In the genomic region with DNA sequence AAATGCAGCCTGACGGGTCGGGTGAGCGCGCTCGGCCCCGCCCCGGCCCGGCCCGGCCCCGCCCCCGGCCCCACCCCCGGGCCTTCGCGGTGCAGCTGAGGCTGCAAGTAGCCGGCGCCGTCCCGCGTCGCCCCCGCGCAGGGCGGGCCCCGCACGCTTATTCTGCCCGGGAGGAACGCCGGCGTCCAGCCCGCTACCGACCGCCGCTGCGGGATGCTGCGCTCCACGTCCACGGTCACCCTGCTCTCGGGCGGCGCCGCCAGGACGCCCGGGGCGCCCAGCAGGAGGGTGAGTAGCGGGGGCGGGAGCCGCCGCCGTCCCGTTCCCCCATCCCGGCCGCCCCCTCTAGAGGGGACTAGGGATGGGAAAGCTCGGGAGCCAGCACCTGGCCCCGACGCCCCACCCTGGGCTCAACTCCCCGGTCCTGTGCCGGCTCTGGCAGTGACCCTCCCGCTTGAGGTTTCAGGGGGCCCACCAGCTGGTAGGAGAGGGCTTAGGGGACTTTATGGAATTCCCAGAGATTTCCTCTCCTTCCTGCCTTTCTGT, we compare ENCODE assay signal across 8 cellular contexts. TPM values are rescaled to one million over a fixed set of nuclear protein-coding genes. Genes with fewer than 3 reads are reported as not detected.
A peak's percentile ranks its signal among the peaks of the same experiment; 100 is the strongest.
DNase-seq lines count a peak whose midpoint lies in the region; ATAC-seq, FAIRE-seq and TF ChIP-seq lines count a peak whose summit lies in the region.

A gene with protein sequence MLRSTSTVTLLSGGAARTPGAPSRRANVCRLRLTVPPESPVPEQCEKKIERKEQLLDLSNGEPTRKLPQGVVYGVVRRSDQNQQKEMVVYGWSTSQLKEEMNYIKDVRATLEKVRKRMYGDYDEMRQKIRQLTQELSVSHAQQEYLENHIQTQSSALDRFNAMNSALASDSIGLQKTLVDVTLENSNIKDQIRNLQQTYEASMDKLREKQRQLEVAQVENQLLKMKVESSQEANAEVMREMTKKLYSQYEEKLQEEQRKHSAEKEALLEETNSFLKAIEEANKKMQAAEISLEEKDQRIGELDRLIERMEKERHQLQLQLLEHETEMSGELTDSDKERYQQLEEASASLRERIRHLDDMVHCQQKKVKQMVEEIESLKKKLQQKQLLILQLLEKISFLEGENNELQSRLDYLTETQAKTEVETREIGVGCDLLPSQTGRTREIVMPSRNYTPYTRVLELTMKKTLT (plus strand): TSS at position 83 of the 546 bp plus-strand sequence. CDS start 131 bp downstream, at position 214.

- peaks cover 62% of the 10 kb centered on the region for H3K27me3 Mint-ChIP-seq in T-helper 1 cell treated with Interleukin-12 subunit alpha and Interleukin-12 subunit beta and Interleukin-4 antibody, amounts not matched to agents 30 μg/mL and 1 μg/mL, for 36 hours (ENCODE audit: low read depth)
- H3K27me3 Mint-ChIP-seq in brain (peaks cover 62% of the 10 kb centered on the region), immature natural killer cell (ENCODE audit: low read depth in 3 of 3) (peaks cover 12 to 20% (median 16%) of the 10 kb centered on the region in 3 donors)

- peaks cover 14% of the 10 kb centered on the region for H3K4me1 Mint-ChIP-seq in T-helper 1 cell treated with Interleukin-12 subunit alpha and Interleukin-12 subunit beta and Interleukin-4 antibody, amounts not matched to agents 30 μg/mL and 1 μg/mL, for 36 hours (ENCODE audit: low read depth)
- peaks cover 9% of the 10 kb centered on the region for H3K4me1 Mint-ChIP-seq in brain
- peaks cover 5 to 8% of the 10 kb centered on the region in 2 donors for H3K4me1 Mint-ChIP-seq in immature natural killer cell

- no peak within 1 kb of the TSS for H3K27ac Mint-ChIP-seq in T-helper 1 cell treated with Interleukin-12 subunit alpha and Interleukin-12 subunit beta and Interleukin-4 antibody, amounts not matched to agents 30 μg/mL and 1 μg/mL, for 36 hours
- H3K27ac Mint-ChIP-seq in brain (no peak within 1 kb of the TSS), immature natural killer cell (no peak within 1 kb of the TSS)

- FAIRE-seq in GM12891 (lab: Jason Lieb, UNC) = no peak

- no peak for TF ChIP-seq POLR2A in GM12891 (IDR thresholded peaks at IDR 0.05; ENCODE audit: low read depth, low read length)

- peak within 1 kb of the TSS; percentile 41 for H3K4me3 Mint-ChIP-seq in T-helper 1 cell treated with Interleukin-12 subunit alpha and Interleukin-12 subunit beta and Interleukin-4 antibody, amounts not matched to agents 30 μg/mL and 1 μg/mL, for 36 hours
- peak within 1 kb of the TSS; percentile 71 to 77 (median 76) for H3K4me3 Mint-ChIP-seq in brain
- H3K4me3 Mint-ChIP-seq in immature natural killer cell = peak within 1 kb of the TSS in 3 of 5 donors; percentile 23 to 48 (median 43)

- no peak for ATAC-seq in HG02642 (IDR thresholded peaks at IDR 0.05; ENCODE audit: poor library complexity, unreplicated experiment)

- TF ChIP-seq CTCF in brain (conservative IDR thresholded peaks at IDR 0.05) = no peak

- no peaks in the 10 kb centered on the region for H3K36me3 Mint-ChIP-seq in T-helper 1 cell treated with Interleukin-12 subunit alpha and Interleukin-12 subunit beta and Interleukin-4 antibody, amounts not matched to agents 30 μg/mL and 1 μg/mL, for 36 hours (ENCODE audit: low read depth)
- H3K36me3 Mint-ChIP-seq in brain (no peaks in the 10 kb centered on the region), immature natural killer cell (peaks cover 0 to 3% (median 0%) of the 10 kb centered on the region in 3 donors)

- no peaks in the 10 kb centered on the region for H3K9me3 Mint-ChIP-seq in T-helper 1 cell treated with Interleukin-12 subunit alpha and Interleukin-12 subunit beta and Interleukin-4 antibody, amounts not matched to agents 30 μg/mL and 1 μg/mL, for 36 hours
- peaks cover 0 to 3% (median 0%) of the 10 kb centered on the region in 5 experiments for H3K9me3 Mint-ChIP-seq in brain
- no peaks in the 10 kb centered on the region for H3K9me3 Mint-ChIP-seq in immature natural killer cell

- DNase-seq in GM12891 (ENCODE audit: insufficient read length, low spot score) (peak; percentile 32), immature natural killer cell (peak in 1 of 3 donors; percentile 0), H4 (ENCODE audit: low spot score) (no peak)
- DNase-seq in stimulated activated CD4-positive, alpha-beta T cell treated with anti-CD3 and anti-CD28 coated beads, Interleukin-15, amount 100 ng/mL, for 1 hour (ENCODE audit: low read depth in 1 of 2, low spot score in 1 of 2) = peak; percentile 23 to 54
- no peak for DNase-seq in NK-92 treated with Interleukin-12 subunit alpha and Interleukin-12 subunit beta, amount 100 ng/mL, for 24 hours (lab: John Stamatoyannopoulos, UW)

TF ChIP-seq in GM12891, 5 proteins besides CTCF, POLR2A, EP300 and RAD21:
- no peak for TF ChIP-seq PAX5 (IDR thresholded peaks at IDR 0.05; ENCODE audit: insufficient read depth, low read length, severe bottlenecking)
- TF ChIP-seq POLR2AphosphoS5 (IDR thresholded peaks at IDR 0.05; ENCODE audit: low read depth, low read length) = no peak
- TF ChIP-seq SPI1 (IDR thresholded peaks at IDR 0.05; ENCODE audit: low read depth, low read length) = no peak
- TF ChIP-seq POU2F2 (IDR thresholded peaks at IDR 0.05; ENCODE audit: low read depth, low read length) = no peak
- TF ChIP-seq TAF1 (IDR thresholded peaks at IDR 0.05; ENCODE audit: low read depth, low read length) = no peak

RNA-seq across cellular contexts. Expression of the gene that starts here (rescaled TPM):
- polyA plus RNA-seq in GM12891 (2012; ENCODE audit: low read depth, missing spikeins) = not detected
- 0.51 TPM for polyA plus RNA-seq in brain (ENCODE audit: insufficient read depth, low read depth, low replicate concordance)
- polyA plus RNA-seq in immature natural killer cell = under 1 TPM in 1 of 3 donors, not detected in 2; 0.52 TPM
- total RNA-seq in H4 (2014; rRNA removed; shearing (Covaris generic)) = 1.5 and 5.1 TPM in 2 replicates

Comparison
In these comparisons a context has a peak if more than half of its experiments do, and no peak if none do; other contexts are left out.
1. DNase-seq: peak in GM12891 (single experiment) and stimulated activated CD4-positive, alpha-beta T cell treated with anti-CD3 and anti-CD28 coated beads, Interleukin-15, amount 100 ng/mL, for 1 hour (2 of 2); none in NK-92 treated with Interleukin-12 subunit alpha and Interleukin-12 subunit beta, amount 100 ng/mL, for 24 hours (single experiment) and H4 (single experiment).
2. Peak in every context shown above with its lines, with median percentiles within 50 percentile points of each other: H3K4me3 Mint-ChIP-seq.